ENCODE assay signal across 8 cellular contexts in the genomic region with DNA sequence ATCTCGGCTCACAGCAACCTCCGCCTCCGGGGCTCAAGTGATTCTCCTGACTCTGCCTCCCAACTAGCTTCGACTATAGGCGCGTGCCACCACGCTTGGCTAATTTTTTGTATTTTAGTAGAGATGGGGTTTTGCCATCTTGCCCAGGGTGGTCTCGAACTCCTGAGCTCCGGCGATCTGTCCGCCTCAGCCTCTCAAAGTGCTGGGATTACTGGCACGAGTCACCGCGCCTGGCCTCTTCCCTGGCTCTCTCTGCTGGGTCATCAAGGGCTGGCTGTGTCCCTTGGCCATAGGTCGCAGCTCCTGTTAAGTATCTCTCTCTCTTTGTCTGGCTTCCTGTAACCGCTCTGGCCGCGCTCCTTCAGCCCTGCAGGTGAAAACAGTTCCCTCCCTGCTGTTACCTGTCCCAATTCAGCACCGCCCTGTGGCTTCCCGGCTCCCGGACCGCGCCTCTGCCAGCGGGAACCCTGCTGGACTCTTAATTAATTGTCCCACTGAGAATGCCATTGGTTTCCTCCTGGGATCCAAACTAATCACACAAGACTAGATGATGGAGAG.
DNase-seq lines count a peak whose midpoint lies in the region; ATAC-seq lines count a peak whose summit lies in the region.

No MANE protein-coding gene starts in this region.

- H3K4me3 ChIP-seq in duodenal mucosa (ENCODE audit: low read depth in 1 of 2, low read length in 2 of 2) (peak overlapping the region; percentile 76 to 80), mucosa of stomach (ENCODE audit: low read length) (peak overlapping the region; percentile 23)

- no peaks in the 10 kb centered on the region for H3K36me3 ChIP-seq in duodenal mucosa (ENCODE audit: control insufficient read depth in 1 of 2, insufficient read depth in 2 of 2, low read length in 2 of 2)
- H3K36me3 ChIP-seq in mucosa of stomach (ENCODE audit: control insufficient read depth, insufficient read depth, low read length) = no peaks in the 10 kb centered on the region

- H3K27me3 ChIP-seq in duodenal mucosa (ENCODE audit: control insufficient read depth in 1 of 2, insufficient read depth in 2 of 2, low read length in 2 of 2) = peaks cover 8 to 14% of the 10 kb centered on the region in 2 donors
- peaks cover 12% of the 10 kb centered on the region for H3K27me3 ChIP-seq in mucosa of stomach (ENCODE audit: control insufficient read depth, insufficient read depth, low read length)

- no peak for ATAC-seq in GM19463 (IDR thresholded peaks at IDR 0.05; ENCODE audit: unreplicated experiment)
- ATAC-seq in GM19035 (IDR thresholded peaks at IDR 0.05; ENCODE audit: unreplicated experiment) = no peak

- H3K4me1 ChIP-seq in duodenal mucosa (ENCODE audit: control insufficient read depth in 1 of 2, insufficient read depth in 2 of 2, low read length in 2 of 2) (peaks cover 0 to 21% of the 10 kb centered on the region in 2 donors), mucosa of stomach (ENCODE audit: control insufficient read depth, insufficient read depth, low read length) (peaks cover 21% of the 10 kb centered on the region)

- H3K9ac ChIP-seq in duodenal mucosa (ENCODE audit: low read depth in 1 of 2, low read length in 2 of 2) = peak overlapping the region; percentile 70 to 77
- H3K9ac ChIP-seq in mucosa of stomach (ENCODE audit: low read length) = peak overlapping the region; percentile 56

- H3K9me3 ChIP-seq in duodenal mucosa (ENCODE audit: control insufficient read depth in 1 of 2, low read length in 2 of 2) (no peaks in the 10 kb centered on the region), mucosa of stomach (ENCODE audit: control insufficient read depth, low read length) (no peaks in the 10 kb centered on the region)

- peak overlapping the region; percentile 81 for H3K27ac ChIP-seq in duodenal mucosa (ENCODE audit: low read depth, low read length)

- DNase-seq in DMS79 (lab: John Stamatoyannopoulos, UW) (peak; percentile 15), NCI-H2196 treated with DMSO at 0.1 percent for 48 hours (lab: John Stamatoyannopoulos, UW; ENCODE audit: unreplicated experiment) (peak; percentile 65), AG08396 (ENCODE audit: low spot score) (no peak), MV-4-11 (lab: John Stamatoyannopoulos, UW) (no peak)

Comparison
In these comparisons a context has a peak if more than half of its experiments do, and no peak if none do; other contexts are left out.
1. DNase-seq: peak in DMS79 (single experiment) and NCI-H2196 treated with DMSO at 0.1 percent for 48 hours (single experiment); none in AG08396 (single experiment) and MV-4-11 (single experiment).